8 cellular contexts compared by ENCODE assay signal in genomic region chr11:75400110-75400865, GRCh38. TPM values are rescaled to one million over a fixed set of nuclear protein-coding genes. Genes with fewer than 3 reads are reported as not detected.
DNase-seq lines count a peak whose midpoint lies in the region; ATAC-seq and TF ChIP-seq lines count a peak whose summit lies in the region.

No MANE protein-coding gene starts in this region.

- H3K36me3 ChIP-seq in colonic mucosa = peaks cover 16% of the 10 kb centered on the region
- peaks cover 48% of the 10 kb centered on the region for H3K36me3 ChIP-seq in upper lobe of right lung

- intact Hi-C loops in colonic mucosa (cut with DNase I) = no loop called here
- intact Hi-C loops in upper lobe of right lung (cut with DNase I) = no loop called here

- peak overlapping the region; percentile 97 for H3K27ac Mint-ChIP-seq in memory B cell

- ATAC-seq in memory B cell (ENCODE audit: low read depth) (peak; percentile 56), upper lobe of right lung (no peak), HG02623 (IDR thresholded peaks at IDR 0.05; ENCODE audit: unreplicated experiment) (no peak), HG03520 (IDR thresholded peaks at IDR 0.05; ENCODE audit: unreplicated experiment) (no peak), GM21717 (IDR thresholded peaks at IDR 0.05; ENCODE audit: unreplicated experiment) (no peak)

- peaks cover 22% of the 10 kb centered on the region for H3K36me3 Mint-ChIP-seq in memory B cell

- no peak for TF ChIP-seq CTCF in colonic mucosa (IDR thresholded peaks at IDR 0.05)
- TF ChIP-seq CTCF in upper lobe of right lung (IDR thresholded peaks at IDR 0.05) = no peak

- peak overlapping the region; percentile 90 to 100 for H3K9ac ChIP-seq in colonic mucosa (ENCODE audit: low read depth in 2 of 2, low read length in 2 of 2)

- H3K27me3 ChIP-seq in colonic mucosa (no peaks in the 10 kb centered on the region), upper lobe of right lung (no peaks in the 10 kb centered on the region)

- H3K4me1 ChIP-seq in colonic mucosa (peaks cover 6% of the 10 kb centered on the region), upper lobe of right lung (peaks cover 27% of the 10 kb centered on the region)

- H3K4me1 Mint-ChIP-seq in memory B cell = peaks cover 40% of the 10 kb centered on the region

- peak overlapping the region; percentile 96 for H3K4me3 Mint-ChIP-seq in memory B cell

- H3K27me3 Mint-ChIP-seq in memory B cell = peaks cover 5% of the 10 kb centered on the region

- peak overlapping the region; percentile 90 for H3K27ac ChIP-seq in colonic mucosa
- H3K27ac ChIP-seq in upper lobe of right lung = peak overlapping the region; percentile 96

- H3K9me3 Mint-ChIP-seq in memory B cell = no peaks in the 10 kb centered on the region

- H3K4me3 ChIP-seq in GM08714 (ENCODE audit: low read length) (peak overlapping the region; percentile 98), colonic mucosa (peak overlapping the region; percentile 68), upper lobe of right lung (peak overlapping the region; percentile 83)

- DNase-seq in OCI-M1 (lab: John Stamatoyannopoulos, UW) (peak; percentile 85), colonic mucosa (no peak), memory B cell (ENCODE audit: low spot score in 2 of 2) (peak; percentile 22 to 41), upper lobe of right lung (peak; percentile 6)

- H3K9me3 ChIP-seq in colonic mucosa (no peaks in the 10 kb centered on the region), upper lobe of right lung (no peaks in the 10 kb centered on the region)

RNA-seq across cellular contexts. Expression of gene RPS3, which starts 1.0 kb away (rescaled TPM):
- total RNA-seq in colonic mucosa (1,000 to 10,000 TPM; 2,133 to 2,596 TPM), upper lobe of right lung (1,778 TPM)

RNA-seq across cellular contexts. Expression of gene KLHL35, which starts 32.7 kb away (rescaled TPM):
- total RNA-seq in colonic mucosa = under 1 TPM; 0.50 to 0.67 TPM
- total RNA-seq in upper lobe of right lung = 3.4 TPM

RNA-seq across cellular contexts. Expression of gene ARRB1, which starts 48.8 kb away (rescaled TPM):
- total RNA-seq in colonic mucosa (10 to 100 TPM; 70.3 to 73.4 TPM), upper lobe of right lung (188 TPM)
